Comparison of ENCODE assay signal across 9 cellular contexts in the genomic region with DNA sequence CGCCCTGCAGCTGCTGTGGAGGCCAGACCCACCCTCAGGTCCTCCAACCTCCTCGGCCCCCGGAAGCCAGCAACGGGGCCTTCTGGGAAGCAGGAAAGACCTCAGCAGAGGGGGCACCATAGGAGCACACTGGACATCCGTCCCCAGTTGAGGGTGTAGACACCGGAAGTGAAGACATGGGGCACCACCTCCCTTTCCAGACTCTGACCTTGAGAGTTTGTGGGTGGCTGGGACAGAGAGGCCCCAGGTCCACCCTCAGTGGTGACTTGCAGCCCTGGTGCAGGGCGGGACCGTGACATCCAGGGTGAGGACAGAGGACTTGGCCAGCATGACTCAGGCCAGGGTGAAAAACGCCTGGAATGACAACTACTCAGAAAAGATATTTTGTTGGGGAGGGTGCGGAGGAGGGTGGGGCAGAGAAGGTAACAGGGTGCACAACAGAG. TPM values are rescaled to one million over a fixed set of nuclear protein-coding genes. Genes with fewer than 3 reads are reported as not detected.
A peak's percentile ranks its signal among the peaks of the same experiment; 100 is the strongest.
DNase-seq lines count a peak whose midpoint lies in the region; ATAC-seq and TF ChIP-seq lines count a peak whose summit lies in the region.
"Had no signal": no experiment of that assay in that cellular context is flagged by ENCODE, and none has a peak within 500 bp of the region (broad histone marks: within the 10 kb centered on the region; RNA-seq: fewer than 3 reads in every experiment).

No MANE protein-coding gene starts in this region.

- no peak overlapping the region for H3K27ac Mint-ChIP-seq in activated T-helper 17 cell treated with anti-CD3 and anti-CD28 coated beads, Interleukin-2, amount 50 U/mL, for 72 hours
- H3K27ac Mint-ChIP-seq: T-helper 1 cell treated with Interleukin-12 subunit alpha and Interleukin-12 subunit beta and Interleukin-4 antibody, amounts not matched to agents 30 μg/mL and 1 μg/mL, for 36 hours had no signal

- peaks cover 81% of the 10 kb centered on the region for H3K79me2 ChIP-seq in hepatocyte

- peaks cover 10% of the 10 kb centered on the region for H4K20me1 ChIP-seq in hepatocyte (ENCODE audit: insufficient read depth, poor library complexity, severe bottlenecking)

- H3K4me3 ChIP-seq in HUES6 (ENCODE audit: low read depth, low read length) (peak overlapping the region; percentile 4; the same call in 1 of the 2 replicates), hepatocyte (no peak overlapping the region), skin epidermis (peak overlapping the region in 4 of 7 experiments; percentile 0 to 21 (median 13))

- H3K9me2 ChIP-seq in hepatocyte (replicated peaks; ENCODE audit: insufficient read depth) = no peaks in the 10 kb centered on the region

- peaks cover 3% of the 10 kb centered on the region for H3K27me3 Mint-ChIP-seq in activated T-helper 17 cell treated with anti-CD3 and anti-CD28 coated beads, Interleukin-2, amount 50 U/mL, for 72 hours

- H3K4me1 ChIP-seq in HUES6 (ENCODE audit: control insufficient read depth, insufficient read depth, low read length) (peaks cover 32% of the 10 kb centered on the region), hepatocyte (ENCODE audit: insufficient read depth) (peaks cover 37% of the 10 kb centered on the region)

- H3K27me3 ChIP-seq in HUES6 (ENCODE audit: control insufficient read depth, insufficient read depth, low read length) (no peaks in the 10 kb centered on the region), hepatocyte (no peaks in the 10 kb centered on the region)

- peaks cover 12% of the 10 kb centered on the region for H3K4me1 Mint-ChIP-seq in activated T-helper 17 cell treated with anti-CD3 and anti-CD28 coated beads, Interleukin-2, amount 50 U/mL, for 72 hours

- 44% methylated on average over 8 of the region's 10 CpGs for WGBS in hepatocyte (ENCODE audit: low lambda C conversion rate, missing lambda C conversion rate)

- no peaks in the 10 kb centered on the region for H3K9me3 Mint-ChIP-seq in activated T-helper 17 cell treated with anti-CD3 and anti-CD28 coated beads, Interleukin-2, amount 50 U/mL, for 72 hours
- H3K9me3 Mint-ChIP-seq: T-helper 1 cell treated with Interleukin-12 subunit alpha and Interleukin-12 subunit beta and Interleukin-4 antibody, amounts not matched to agents 30 μg/mL and 1 μg/mL, for 36 hours had no signal

- no peak overlapping the region for H3K4me3 Mint-ChIP-seq in activated T-helper 17 cell treated with anti-CD3 and anti-CD28 coated beads, Interleukin-2, amount 50 U/mL, for 72 hours
- H3K4me3 Mint-ChIP-seq: T-helper 1 cell treated with Interleukin-12 subunit alpha and Interleukin-12 subunit beta and Interleukin-4 antibody, amounts not matched to agents 30 μg/mL and 1 μg/mL, for 36 hours had no signal

- no peak overlapping the region for H2AFZ ChIP-seq in hepatocyte

- DNase-seq in amniotic stem cell (lab: John Stamatoyannopoulos, UW) (peak; percentile 62), hepatocyte (ENCODE audit: low spot score) (peak; percentile 86), NAMALWA (ENCODE audit: low spot score) (no peak)

- peak overlapping the region; percentile 2; the same call in 1 of the 2 replicates for H3K27ac ChIP-seq in HUES6 (ENCODE audit: low read depth, low read length)
- H3K27ac ChIP-seq in hepatocyte = peak overlapping the region; percentile 92
- H3K27ac ChIP-seq in skin epidermis = peak overlapping the region; percentile 35 to 95 (median 85)

- H3K9me3 ChIP-seq in HUES6 (ENCODE audit: control insufficient read depth, insufficient read depth, low read depth, low read length) (no peaks in the 10 kb centered on the region), hepatocyte (ENCODE audit: low read depth) (no peaks in the 10 kb centered on the region)

- peak overlapping the region; percentile 64 for H3K9ac ChIP-seq in HUES6 (ENCODE audit: low read length)

- no peak for ATAC-seq in HG02571 (IDR thresholded peaks at IDR 0.05; ENCODE audit: unreplicated experiment)
- ATAC-seq in GM18868 (IDR thresholded peaks at IDR 0.05; ENCODE audit: unreplicated experiment) = no peak
- ATAC-seq in activated T-helper 17 cell treated with anti-CD3 and anti-CD28 coated beads, Interleukin-2, amount 50 U/mL, for 72 hours (replicated peaks) = no peak

- peak overlapping the region; percentile 75 for H3K4me2 ChIP-seq in hepatocyte

- no peak for TF ChIP-seq CTCF in hepatocyte (IDR thresholded peaks at IDR 0.05; ENCODE audit: poor library complexity)

- H3K36me3 Mint-ChIP-seq in activated T-helper 17 cell treated with anti-CD3 and anti-CD28 coated beads, Interleukin-2, amount 50 U/mL, for 72 hours (ENCODE audit: low read depth) = no peaks in the 10 kb centered on the region

- H3K36me3 ChIP-seq in HUES6 (ENCODE audit: control insufficient read depth, insufficient read depth, low read length) = no peaks in the 10 kb centered on the region
- H3K36me3 ChIP-seq in hepatocyte (replicated peaks; ENCODE audit: insufficient read depth, low read depth) = no peaks in the 10 kb centered on the region

RNA-seq across cellular contexts. Expression of gene CEP295NL, which starts 19.9 kb away (rescaled TPM):
- total RNA-seq in hepatocyte = 0.44 and 0.97 TPM in 2 replicates
- 0.17 and 0.91 TPM in 2 replicates for polyA plus RNA-seq in hepatocyte
- not detected for total RNA-seq in activated T-helper 17 cell treated with anti-CD3 and anti-CD28 coated beads, Interleukin-2, amount 50 U/mL, for 72 hours

RNA-seq across cellular contexts. Expression of gene TIMP2, which starts 42.1 kb away (rescaled TPM):
- 54.7 and 63.3 TPM in 2 replicates for total RNA-seq in hepatocyte
- 20.9 and 23.3 TPM in 2 replicates for polyA plus RNA-seq in hepatocyte
- total RNA-seq in activated T-helper 17 cell treated with anti-CD3 and anti-CD28 coated beads, Interleukin-2, amount 50 U/mL, for 72 hours = under 1 TPM; 0.74 to 0.86 TPM

RNA-seq across cellular contexts. Expression of gene USP36, which starts 42.5 kb away (rescaled TPM):
- total RNA-seq in hepatocyte = 17.7 and 20.9 TPM in 2 replicates
- 26.2 and 31.6 TPM in 2 replicates for polyA plus RNA-seq in hepatocyte
- 100 to 1,000 TPM in 1 of 2 donors, 10 to 100 TPM in 1; 95.3 to 139 TPM for total RNA-seq in activated T-helper 17 cell treated with anti-CD3 and anti-CD28 coated beads, Interleukin-2, amount 50 U/mL, for 72 hours

Comparison
In these comparisons a context has a peak if more than half of its experiments do, and no peak if none do; other contexts are left out.
1. H3K27ac ChIP-seq: peak in every context shown above with its lines; median percentile 92 in hepatocyte; 85 in skin epidermis; 2 in HUES6.
2. RNA of gene TIMP2, which starts 42.1 kb away (total RNA-seq): 54.7 to 63.3 TPM in hepatocyte; 0.74 to 0.86 TPM in activated T-helper 17 cell treated with anti-CD3 and anti-CD28 coated beads, Interleukin-2, amount 50 U/mL, for 72 hours; every median in the first group is over 10 times any median in the second.